In the genomic region with DNA sequence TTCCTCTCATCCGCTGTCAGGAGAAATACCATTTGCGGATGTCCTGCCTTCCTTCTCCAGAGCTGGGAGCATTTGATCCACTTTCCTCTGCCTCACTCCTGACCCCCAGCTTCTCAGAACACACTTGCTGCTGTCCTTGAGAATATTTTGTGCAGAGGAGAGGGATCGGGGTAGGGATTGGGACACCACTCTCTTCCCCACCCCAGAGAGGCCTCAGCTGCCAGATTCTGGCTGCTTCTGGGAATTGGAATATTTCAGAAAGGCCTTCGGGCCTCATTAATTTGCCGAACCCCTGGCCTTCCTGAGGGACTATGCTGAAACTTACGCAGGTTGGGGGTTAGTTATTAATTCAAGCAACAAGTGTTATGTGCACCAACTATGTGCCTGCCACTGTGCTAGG, we compare ENCODE assay signal across 16 cellular contexts.
A peak's percentile ranks its signal among the peaks of the same experiment; 100 is the strongest.
DNase-seq lines count a peak whose midpoint lies in the region; ATAC-seq and TF ChIP-seq lines count a peak whose summit lies in the region.
"Had no signal": no experiment of that assay in that cellular context is flagged by ENCODE, and none has a peak within 500 bp of the region (broad histone marks: within the 10 kb centered on the region; RNA-seq: fewer than 3 reads in every experiment).

No MANE protein-coding gene starts in this region.

- no peaks in the 10 kb centered on the region for H4K20me1 ChIP-seq in BLaER1

- no peak overlapping the region for H3K27ac ChIP-seq in BLaER1
- H3K27ac ChIP-seq: cardiac muscle cell had no signal

- peaks cover 52% of the 10 kb centered on the region for H3K4me1 Mint-ChIP-seq in neural crest cell
- H3K4me1 Mint-ChIP-seq: CD8-positive, alpha-beta memory T cell had no signal

- H3K9ac ChIP-seq in BLaER1 (no peak overlapping the region), NT2/D1 (ENCODE audit: insufficient read length, low read depth) (peak overlapping the region; percentile 47)

- H3K27ac Mint-ChIP-seq in neural crest cell (ENCODE audit: unreplicated experiment) = peak overlapping the region; percentile 75

- no peak overlapping the region for H3K4me3 ChIP-seq in BLaER1
- H3K4me3 ChIP-seq in NT2/D1 (ENCODE audit: insufficient read length, low read depth) = no peak overlapping the region
- H3K4me3 ChIP-seq: cardiac muscle cell, gastrocnemius medialis, GM12878 had no signal

- no peaks in the 10 kb centered on the region for H3K36me3 ChIP-seq in BLaER1
- no peaks in the 10 kb centered on the region for H3K36me3 ChIP-seq in NT2/D1 (ENCODE audit: insufficient read depth, insufficient read length, low read length)
- H3K36me3 ChIP-seq: cardiac muscle cell, gastrocnemius medialis had no signal

- DNase-seq in NT2/D1 (ENCODE audit: low read depth, low spot score) (no peak), dermis blood vessel endothelial cell (peak; percentile 7), neural crest cell (ENCODE audit: low read depth, low spot score) (no peak), NK-92 (lab: John Stamatoyannopoulos, UW; ENCODE audit: unreplicated experiment) (no peak), inferior parietal cortex (ENCODE audit: extremely low spot score) (no peak)
- no peak for DNase-seq in activated effector memory CD4-positive, alpha-beta T cell treated with Interleukin-2 at 50 U/mL for 16 hours
- DNase-seq: activated CD8-positive, alpha-beta memory T cell treated with anti-CD3 and anti-CD28 coated beads, Interleukin-2, amount 50 U/mL, for 48 hours; activated naive CD4-positive, alpha-beta T cell treated with anti-CD3 and anti-CD28 coated beads, Interleukin-2, amount 50 U/mL, for 16 hours; CD8-positive, alpha-beta memory T cell; MM.1S; NCI-H187 treated with DMSO at 0.1 percent for 48 hours had no signal

- H3K27me3 Mint-ChIP-seq in neural crest cell (ENCODE audit: low read depth) = no peaks in the 10 kb centered on the region

- no peaks in the 10 kb centered on the region for H3K36me3 Mint-ChIP-seq in neural crest cell (ENCODE audit: low read depth)
- H3K36me3 Mint-ChIP-seq: CD8-positive, alpha-beta memory T cell had no signal

- ATAC-seq in GM21528 (IDR thresholded peaks at IDR 0.05; ENCODE audit: low FRiP score, unreplicated experiment) = no peak

- no peak for TF ChIP-seq CTCF in neural crest cell (conservative IDR thresholded peaks at IDR 0.05)

- H3K4me2 ChIP-seq in BLaER1 = peak overlapping the region; percentile 64

- H3K9me3 ChIP-seq in BLaER1 = no peaks in the 10 kb centered on the region
- H3K9me3 ChIP-seq in NT2/D1 (ENCODE audit: insufficient read depth, low read length) = no peaks in the 10 kb centered on the region
- H3K9me3 ChIP-seq: gastrocnemius medialis had no signal

- H3K4me3 Mint-ChIP-seq in neural crest cell = no peak overlapping the region
- H3K4me3 Mint-ChIP-seq: CD8-positive, alpha-beta memory T cell had no signal

- H3K27me3 ChIP-seq in BLaER1 = no peaks in the 10 kb centered on the region
- H3K27me3 ChIP-seq in NT2/D1 (ENCODE audit: insufficient read depth, insufficient read length) = no peaks in the 10 kb centered on the region
- H3K27me3 ChIP-seq: cardiac muscle cell, gastrocnemius medialis had no signal

- H3K9me3 Mint-ChIP-seq in neural crest cell = no peaks in the 10 kb centered on the region
- H3K9me3 Mint-ChIP-seq: CD8-positive, alpha-beta memory T cell had no signal

- H3K4me1 ChIP-seq in BLaER1 (peaks cover 55% of the 10 kb centered on the region), NT2/D1 (ENCODE audit: insufficient read depth, insufficient read length) (peaks cover 32% of the 10 kb centered on the region)
